7 cellular contexts compared by ENCODE assay signal in the genomic region with DNA sequence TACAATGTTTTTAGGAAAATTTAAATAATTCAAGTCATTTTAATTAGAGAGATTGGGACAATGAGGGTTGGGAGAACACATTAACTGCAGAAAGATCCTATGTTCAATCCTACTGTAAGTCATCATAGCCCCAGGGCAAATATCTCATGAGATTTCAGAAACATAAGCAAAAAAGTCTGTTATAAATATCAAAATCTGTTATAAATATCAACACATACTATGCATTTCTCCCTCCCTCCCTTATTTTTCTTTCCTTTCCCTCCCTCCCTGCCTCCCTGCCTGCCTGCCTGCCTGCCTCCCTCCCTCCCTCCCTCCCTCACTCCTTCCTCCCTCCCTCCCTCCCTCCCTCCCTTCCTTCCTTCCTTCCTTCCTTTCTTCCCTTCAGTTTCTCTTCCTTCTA.
"Had no signal": no experiment of that assay in that cellular context is flagged by ENCODE, and none has a peak within 500 bp of the region (broad histone marks: within the 10 kb centered on the region; RNA-seq: fewer than 3 reads in every experiment).

No MANE protein-coding gene starts in this region.

- DNase-seq: H9, HCEC 1CT, IMR-90 had no signal

- H3K9ac ChIP-seq: KMS-11 had no signal

- H3K4me3 ChIP-seq: GM23338 had no signal

- H3K27ac ChIP-seq: KMS-11 had no signal

- H2AFZ ChIP-seq: GM23338 had no signal

- ATAC-seq: GM23338 had no signal

- H3K4me2 ChIP-seq: GM23338, KMS-11 had no signal

- FAIRE-seq: H1, H54 had no signal
